Comparison of ENCODE assay signal across 8 cellular contexts in the genomic region with DNA sequence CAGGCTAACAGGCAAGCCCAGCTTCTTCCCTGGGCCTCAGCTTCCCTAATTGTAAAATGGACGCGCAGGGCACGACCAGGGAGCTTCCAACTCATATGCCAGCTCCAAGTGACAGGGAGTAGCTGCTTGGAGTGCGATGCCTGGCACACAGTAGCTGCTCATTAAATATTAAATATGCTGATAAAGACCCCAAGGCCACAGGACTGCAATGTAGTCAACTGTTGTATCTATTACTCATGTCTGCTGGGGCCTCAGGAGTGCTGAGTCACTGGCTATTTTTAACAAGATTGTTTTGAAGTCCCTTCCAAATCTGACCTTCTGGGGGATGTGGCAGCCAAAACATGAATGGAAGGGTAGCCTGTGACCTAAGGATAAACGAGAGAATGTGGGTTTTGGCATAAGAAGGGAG. TPM values are rescaled to one million over a fixed set of nuclear protein-coding genes. Genes with fewer than 3 reads are reported as not detected.
DNase-seq lines count a peak whose midpoint lies in the region; ATAC-seq and TF ChIP-seq lines count a peak whose summit lies in the region.

No MANE protein-coding gene starts in this region.

- H3K4me3 ChIP-seq in coronary artery (peak overlapping the region; percentile 47), neural progenitor cell (no peak overlapping the region)

- H3K4me3 Mint-ChIP-seq in CD14-positive monocyte (peak overlapping the region; percentile 48 to 81), neural progenitor cell (no peak overlapping the region)

- intact Hi-C loops in CD14-positive monocyte (cut with micrococcal nuclease), result no loop called here

- no peaks in the 10 kb centered on the region for H3K27me3 ChIP-seq in neural progenitor cell

- peaks cover 20% of the 10 kb centered on the region for H4K20me1 ChIP-seq in neural progenitor cell (ENCODE audit: low read depth)

- H3K4me1 Mint-ChIP-seq in CD14-positive monocyte (peaks cover 97% of the 10 kb centered on the region), neural progenitor cell (peaks cover 10% of the 10 kb centered on the region)

- H3K27ac Mint-ChIP-seq in CD14-positive monocyte (peak overlapping the region; percentile 90 to 99 (median 92)), neural progenitor cell (peak overlapping the region; percentile 26)

- no peaks in the 10 kb centered on the region for H3K9me3 Mint-ChIP-seq in CD14-positive monocyte
- peaks cover 2% of the 10 kb centered on the region for H3K9me3 Mint-ChIP-seq in neural progenitor cell

- peaks cover 63 to 79% of the 10 kb centered on the region in 2 donors for H3K36me3 Mint-ChIP-seq in CD14-positive monocyte
- H3K36me3 Mint-ChIP-seq in neural progenitor cell, result peaks cover 13% of the 10 kb centered on the region

- H3F3A ChIP-seq in neural progenitor cell (ENCODE audit: low read depth), result no peaks in the 10 kb centered on the region

- no peaks in the 10 kb centered on the region for H3K9me3 ChIP-seq in neural progenitor cell (ENCODE audit: low read depth)

- H2AFZ ChIP-seq in neural progenitor cell (replicated peaks), result no peak overlapping the region

- DNase-seq in CD14-positive monocyte (ENCODE audit: low spot score) (no peak), NOMO-1 treated with DMSO at 0.1 percent for 48 hours (lab: John Stamatoyannopoulos, UW; ENCODE audit: unreplicated experiment) (peak; percentile 61), coronary artery (ENCODE audit: low spot score) (no peak), neural progenitor cell (ENCODE audit: low spot score) (no peak), HuH-7.5 (ENCODE audit: low spot score) (no peak)

- no peaks in the 10 kb centered on the region for H3K36me3 ChIP-seq in neural progenitor cell

- no peaks in the 10 kb centered on the region for H3K4me1 ChIP-seq in neural progenitor cell

- H3K27ac ChIP-seq in coronary artery, result peak overlapping the region; percentile 63 to 86
- no peak overlapping the region for H3K27ac ChIP-seq in neural progenitor cell

- peaks cover 6% of the 10 kb centered on the region for H3K79me2 ChIP-seq in neural progenitor cell (ENCODE audit: low read depth)

- no peak overlapping the region for H3K4me2 ChIP-seq in neural progenitor cell

- H3K9ac ChIP-seq in neural progenitor cell, result no peak overlapping the region

- ATAC-seq in GM21423 (IDR thresholded peaks at IDR 0.05; ENCODE audit: unreplicated experiment) (no peak), GM21723 (IDR thresholded peaks at IDR 0.05; ENCODE audit: unreplicated experiment) (no peak), GM18858 (IDR thresholded peaks at IDR 0.05; ENCODE audit: unreplicated experiment) (no peak)

- H3K27me3 Mint-ChIP-seq in CD14-positive monocyte (ENCODE audit: low read depth in 3 of 3), result peaks cover 0 to 4% (median 0%) of the 10 kb centered on the region in 3 donors
- H3K27me3 Mint-ChIP-seq in neural progenitor cell (ENCODE audit: insufficient read depth, low read depth), result no peaks in the 10 kb centered on the region

- TF ChIP-seq CTCF in CD14-positive monocyte (IDR thresholded peaks at IDR 0.05), result no peak
- no peak for TF ChIP-seq CTCF in coronary artery (IDR thresholded peaks at IDR 0.05)
- TF ChIP-seq CTCF in neural progenitor cell (IDR thresholded peaks at IDR 0.05), result no peak

RNA-seq across cellular contexts. Expression of a gene that starts 17.7 kb away (rescaled TPM):
- 10 to 100 TPM; 30.8 to 46.4 TPM for polyA plus RNA-seq in CD14-positive monocyte
- 33.5 and 49.7 TPM in 2 replicates for total RNA-seq in neural progenitor cell (ENCODE audit: low replicate concordance)

RNA-seq across cellular contexts. Expression of a gene that starts 42.7 kb away (rescaled TPM):
- 1 to 10 TPM; 3.5 to 3.8 TPM for polyA plus RNA-seq in CD14-positive monocyte
- total RNA-seq in neural progenitor cell (ENCODE audit: low replicate concordance), result 17.9 and 22.4 TPM in 2 replicates
